ENCODE assay signal across 8 cellular contexts in the genomic region with DNA sequence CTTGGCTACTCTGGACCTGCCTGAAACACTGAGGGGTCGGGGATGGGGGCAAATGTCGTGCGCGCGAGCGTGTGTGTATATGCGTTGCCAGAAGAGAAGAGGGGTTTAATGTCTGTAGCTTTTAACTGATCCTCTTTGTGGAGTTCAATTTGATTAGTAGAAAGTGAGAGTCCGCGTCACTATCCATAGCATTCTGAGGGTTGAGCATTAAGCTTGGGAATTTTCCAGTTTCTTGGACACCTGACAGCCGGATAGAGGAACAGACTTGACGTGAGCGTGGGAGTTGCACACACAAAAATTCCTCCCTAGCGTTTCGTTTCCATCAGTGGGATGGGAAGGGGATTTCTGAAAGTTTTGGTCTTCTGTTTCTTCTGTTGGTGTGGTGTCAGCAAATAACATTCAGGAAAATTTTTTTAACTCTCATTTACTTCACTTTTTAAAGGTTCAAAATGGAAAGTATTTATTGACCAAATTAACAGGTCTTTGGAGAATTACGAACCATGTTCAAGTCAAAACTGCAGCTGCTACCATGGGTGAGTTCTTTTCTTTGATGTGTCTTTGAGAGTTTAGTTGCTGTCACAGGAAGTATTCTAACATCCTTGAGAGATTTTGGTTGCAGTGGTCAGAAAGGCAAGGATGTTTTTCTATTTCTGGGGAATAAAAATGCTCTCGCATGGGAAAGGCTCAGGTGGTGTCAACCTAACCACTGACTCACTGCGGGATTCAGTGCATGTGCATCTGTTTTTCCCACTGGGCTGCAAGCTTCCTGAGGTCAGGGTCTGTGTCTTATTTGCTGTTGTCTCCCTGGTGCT. TPM values are rescaled to one million over a fixed set of nuclear protein-coding genes. Genes with fewer than 3 reads are reported as not detected.
DNase-seq lines count a peak whose midpoint lies in the region; ATAC-seq and TF ChIP-seq lines count a peak whose summit lies in the region.

No MANE protein-coding gene starts in this region.

- CTCF ChIA-PET in Panc1 (lab: Charles Lee), result interaction anchor here (0.6 kb wide), 1 partner anchor 194 kb away, joined by 4 read pairs; no protein-coding TSS in a partner anchor

- BruUV-seq in Panc1 (replicated peaks; lab: Mats Ljungman, UMichigan), result no TSS peak

- ATAC-seq in HG02642 (IDR thresholded peaks at IDR 0.05; ENCODE audit: poor library complexity, unreplicated experiment) (peak; percentile 60), Panc1 (no peak; the same call in none of the 2 replicates), HG03378 (IDR thresholded peaks at IDR 0.05; ENCODE audit: unreplicated experiment) (no peak)

- peak overlapping the region; percentile 89 for H3K27ac ChIP-seq in Panc1 (ENCODE audit: low read length)
- peak overlapping the region in 49 of 59 donors; percentile 32 to 95 (median 83) for H3K27ac ChIP-seq in dorsolateral prefrontal cortex
- peak overlapping the region; percentile 67 for H3K27ac ChIP-seq in vagina

- intact Hi-C loops in Panc1 (cut with micrococcal nuclease; ENCODE audit: unreplicated experiment) (loop anchor here (10.0 kb wide), 1 partner anchor 195 kb away; no protein-coding TSS in a partner anchor), dorsolateral prefrontal cortex (cut with DNase I) (loop anchor here (2.0 to 10.0 kb wide), 3 partner anchors 29 to 205 kb away; a partner anchor contains a TSS), vagina (cut with DNase I) (no loop called here)

- POLR2A ChIA-PET in Panc1 (lab: Charles Lee), result no interaction called here

- H3K4me1 ChIP-seq in Panc1 (ENCODE audit: control insufficient read depth, insufficient read depth, low read length) (peaks cover 10% of the 10 kb centered on the region), vagina (peaks cover 15% of the 10 kb centered on the region)

- peak overlapping the region; percentile 86 for H3K27ac Mint-ChIP-seq in mesothelial cell of epicardium

- H3K4me3 ChIP-seq in Panc1 (ENCODE audit: low read depth in 2 of 2, low read length in 2 of 2) (peak overlapping the region; percentile 77 to 93), dorsolateral prefrontal cortex (peak overlapping the region; percentile 68 to 100 (median 93)), vagina (peak overlapping the region; percentile 89 to 97)

- peaks cover 6% of the 10 kb centered on the region for H3K36me3 Mint-ChIP-seq in mesothelial cell of epicardium

- no peaks in the 10 kb centered on the region for H3K9me3 Mint-ChIP-seq in mesothelial cell of epicardium

- peak overlapping the region; percentile 88 for H3K4me3 Mint-ChIP-seq in mesothelial cell of epicardium

- no peaks in the 10 kb centered on the region for H3K27me3 Mint-ChIP-seq in mesothelial cell of epicardium (ENCODE audit: low read depth)

- H3K4me1 Mint-ChIP-seq in mesothelial cell of epicardium, result peaks cover 25% of the 10 kb centered on the region

- in situ Hi-C loops in Panc1 (cut with HindIII; ENCODE audit: low pct_unique_long_range_greater_than_20kb, low sequenced_read_pairs), result no loop called here

- H3K9me3 ChIP-seq in Panc1 (ENCODE audit: control insufficient read depth, insufficient read depth, low read depth, low read length) (no peaks in the 10 kb centered on the region), vagina (no peaks in the 10 kb centered on the region)

- TF ChIP-seq POLR2A in vagina (IDR thresholded peaks at IDR 0.05), result no peak

- H3K36me3 ChIP-seq in Panc1 (ENCODE audit: control insufficient read depth, insufficient read depth, low read length), result no peaks in the 10 kb centered on the region; the same call in 1 of the 2 replicates
- peaks cover 0 to 8% of the 10 kb centered on the region in 2 donors for H3K36me3 ChIP-seq in vagina

- no peaks in the 10 kb centered on the region for H3K27me3 ChIP-seq in Panc1 (ENCODE audit: control insufficient read depth, insufficient read depth, low read length)
- H3K27me3 ChIP-seq in dorsolateral prefrontal cortex, result no peaks in the 10 kb centered on the region
- no peaks in the 10 kb centered on the region for H3K27me3 ChIP-seq in vagina

- DNase-seq in NCI-H1694 (lab: John Stamatoyannopoulos, UW) (peak; percentile 5), NCI-H1694 treated with DMSO at 0.1 percent for 48 hours (lab: John Stamatoyannopoulos, UW) (no peak), Panc1 (ENCODE audit: low read depth, low spot score) (no peak), dorsolateral prefrontal cortex (peak in 3 of 10 donors; percentile 8 to 28 (median 23)), mesothelial cell of epicardium (ENCODE audit: low spot score in 2 of 2, unreplicated experiment in 2 of 2) (no peak), vagina (ENCODE audit: extremely low spot score in 2 of 2) (no peak)

- TF ChIP-seq CTCF in Panc1 (IDR thresholded peaks at IDR 0.05) (peak; percentile 24; the same call in 1 of the 2 replicates), dorsolateral prefrontal cortex (IDR thresholded peaks at IDR 0.05 in 54 of 56, conservative IDR thresholded peaks at IDR 0.05 in 2 of 56; ENCODE audit: low read depth in 1 of 56, partially characterized antibody in 56 of 56) (peak in 6 of 56 donors; percentile 0 to 26 (median 4)), mesothelial cell of epicardium (IDR thresholded peaks at IDR 0.05; ENCODE audit: unreplicated experiment) (no peak), vagina (IDR thresholded peaks at IDR 0.05) (no peak)

RNA-seq across cellular contexts. Expression of a gene that starts 0.8 kb away (rescaled TPM):
- total RNA-seq in Panc1 (2021; ENCODE audit: unreplicated experiment), result 24.6 TPM
- 14.4 TPM for polyA plus RNA-seq in Panc1 (2012; ENCODE audit: insufficient read length)
- 10 to 100 TPM; 12.9 to 39.8 (median 23.4) TPM for total RNA-seq in dorsolateral prefrontal cortex
- total RNA-seq in mesothelial cell of epicardium, result 23.5 to 25.7 TPM (median 24.0 TPM) in 3 replicates
- 12.5 TPM for total RNA-seq in vagina

RNA-seq across cellular contexts. Expression of a gene that starts 6.2 kb away (rescaled TPM):
- total RNA-seq in Panc1 (2021; ENCODE audit: unreplicated experiment), result 47.8 TPM
- 33.7 TPM for polyA plus RNA-seq in Panc1 (2012; ENCODE audit: insufficient read length)
- 10 to 100 TPM in 116 of 120 experiments, 1 to 10 TPM in 4; 8.7 to 30.1 (median 18.3) TPM for total RNA-seq in dorsolateral prefrontal cortex
- 66.8 to 75.6 TPM (median 69.6 TPM) in 3 replicates for total RNA-seq in mesothelial cell of epicardium
- 27.0 TPM for total RNA-seq in vagina

RNA-seq across cellular contexts. Expression of a gene that starts 28.8 kb away (rescaled TPM):
- total RNA-seq in Panc1 (2021; ENCODE audit: unreplicated experiment) (170 TPM), dorsolateral prefrontal cortex (100 to 1,000 TPM in 18 of 120 experiments, 10 to 100 TPM in 102; 64.2 to 117 (median 91.3) TPM), mesothelial cell of epicardium (93.9 to 102 TPM (median 95.9 TPM) in 3 replicates), vagina (30.0 TPM)
- polyA plus RNA-seq in Panc1 (2012; ENCODE audit: insufficient read length), result 121 TPM
